Comparison of ENCODE assay signal across 1 cellular context in genomic region chr10:92045641-92046106, GRCh38.
A peak's percentile ranks its signal among the peaks of the same experiment; 100 is the strongest.
TF ChIP-seq lines count a peak whose summit lies in the region.

No MANE protein-coding gene starts in this region.

TF ChIP-seq in H1, 55 proteins besides CTCF, POLR2A, EP300 and RAD21:
- TF ChIP-seq YY1 (IDR thresholded peaks at IDR 0.05; ENCODE audit: low read depth, low read length) (no peak), SAP30 (IDR thresholded peaks at IDR 0.05; ENCODE audit: insufficient read depth, insufficient replicate concordance, low read length) (no peak), KDM4A (IDR thresholded peaks at IDR 0.05; ENCODE audit: low read depth, low read length, severe bottlenecking) (peak; percentile 86), TAF7 (optimal IDR thresholded peaks at IDR 0.05; ENCODE audit: borderline replicate concordance, low read depth, low read length) (no peak), RXRA (IDR thresholded peaks at IDR 0.05; ENCODE audit: insufficient read depth, low read depth, low read length) (no peak), ZNF274 (IDR thresholded peaks at IDR 0.05; ENCODE audit: borderline replicate concordance, extremely low read depth, low read length) (no peak), NRF1 (IDR thresholded peaks at IDR 0.05; ENCODE audit: low read depth, low read length) (no peak), NANOG (IDR thresholded peaks at IDR 0.05; ENCODE audit: insufficient read depth, low read depth, low read length, poor library complexity, severe bottlenecking) (no peak), KDM5A (IDR thresholded peaks at IDR 0.05; ENCODE audit: low read length) (no peak), CREB1 (IDR thresholded peaks at IDR 0.05) (no peak), RBBP5 (IDR thresholded peaks at IDR 0.05; ENCODE audit: borderline replicate concordance, low read depth, low read length) (no peak), ASH2L (IDR thresholded peaks at IDR 0.05; ENCODE audit: low read length) (peak; percentile 75), GABPA (IDR thresholded peaks at IDR 0.05; ENCODE audit: borderline replicate concordance, insufficient read depth, low read length) (no peak), BCL11A (IDR thresholded peaks at IDR 0.05; ENCODE audit: low read depth in 2 of 2, low read length in 2 of 2) (no peak)
- TF ChIP-seq, protein P1, sequence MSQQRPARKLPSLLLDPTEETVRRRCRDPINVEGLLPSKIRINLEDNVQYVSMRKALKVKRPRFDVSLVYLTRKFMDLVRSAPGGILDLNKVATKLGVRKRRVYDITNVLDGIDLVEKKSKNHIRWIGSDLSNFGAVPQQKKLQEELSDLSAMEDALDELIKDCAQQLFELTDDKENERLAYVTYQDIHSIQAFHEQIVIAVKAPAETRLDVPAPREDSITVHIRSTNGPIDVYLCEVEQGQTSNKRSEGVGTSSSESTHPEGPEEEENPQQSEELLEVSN (IDR thresholded peaks at IDR 0.05) = peak; percentile 34; the same call in 1 of the 2 replicates
- TF ChIP-seq, protein P2, sequence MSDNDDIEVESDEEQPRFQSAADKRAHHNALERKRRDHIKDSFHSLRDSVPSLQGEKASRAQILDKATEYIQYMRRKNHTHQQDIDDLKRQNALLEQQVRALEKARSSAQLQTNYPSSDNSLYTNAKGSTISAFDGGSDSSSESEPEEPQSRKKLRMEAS (IDR thresholded peaks at IDR 0.05) = peak; percentile 30
